8 cellular contexts compared by ENCODE assay signal in genomic region chr19:45097776-45098520, GRCh38. TPM values are rescaled to one million over a fixed set of nuclear protein-coding genes. Genes with fewer than 3 reads are reported as not detected.
A peak's percentile ranks its signal among the peaks of the same experiment; 100 is the strongest.
DNase-seq lines count a peak whose midpoint lies in the region; TF ChIP-seq lines count a peak whose summit lies in the region.

No MANE protein-coding gene starts in this region.

- intact Hi-C loops in lower leg skin (cut with DNase I; ENCODE audit: low total_unique reads): no loop called here

- no peaks in the 10 kb centered on the region for H3K27me3 ChIP-seq in MG63

- WGBS in lower leg skin, 2 donors: 59 to 63% methylated on average over 12 to 16 of the region's 16 CpGs
- 58% methylated on average over 16 of the region's 16 CpGs for WGBS in urinary bladder

- H3K36me3 ChIP-seq in MG63 (peaks cover 36% of the 10 kb centered on the region), urinary bladder (ENCODE audit: insufficient read depth) (no peaks in the 10 kb centered on the region)

- H3K27ac ChIP-seq in cingulate gyrus (ENCODE audit: low read depth, low read length) (peak overlapping the region; percentile 88), urinary bladder (ENCODE audit: low read depth) (peak overlapping the region; percentile 40)

- peak in 10 of 14 donors; percentile 38 to 87 (median 60) for DNase-seq in C1 segment of cervical spinal cord (lab: John Stamatoyannopoulos, UW)
- peak; percentile 94 for DNase-seq in MG63
- peak; percentile 61 to 94 for DNase-seq in lower leg skin (ENCODE audit: low spot score in 2 of 2)
- no peak for DNase-seq in cortex of kidney (lab: John Stamatoyannopoulos, UW)
- DNase-seq in NCI-H345 (lab: John Stamatoyannopoulos, UW): no peak
- no peak for DNase-seq in central memory CD4-positive, alpha-beta T cell

- H3K4me3 ChIP-seq in MG63 (no peak overlapping the region), lower leg skin (ENCODE audit: low read depth, poor library complexity, severe bottlenecking) (no peak overlapping the region), urinary bladder (ENCODE audit: low read depth, low read length) (no peak overlapping the region)

- TF ChIP-seq POLR2A in lower leg skin (IDR thresholded peaks at IDR 0.05): no peak

- TF ChIP-seq CTCF in lower leg skin (IDR thresholded peaks at IDR 0.05): no peak

- H3K9me3 ChIP-seq in MG63: no peaks in the 10 kb centered on the region

- H3K4me1 ChIP-seq in urinary bladder (ENCODE audit: insufficient read depth): no peaks in the 10 kb centered on the region

RNA-seq across cellular contexts. Expression of gene PPP1R37, which starts 5.0 kb away (rescaled TPM):
- 18.1 and 33.1 TPM in 2 replicates for total RNA-seq in MG63 (2014; rRNA removed; shearing (Covaris generic); ENCODE audit: low replicate concordance)
- total RNA-seq in lower leg skin (10 to 100 TPM; 37.4 to 55.2 (median 52.1) TPM), urinary bladder (16.8 TPM)
- polyA plus RNA-seq in urinary bladder: 31.6 TPM

RNA-seq across cellular contexts. Expression of gene GEMIN7, which starts 18.9 kb away (rescaled TPM):
- total RNA-seq in MG63 (2014; rRNA removed; shearing (Covaris generic); ENCODE audit: low replicate concordance): 28.2 and 73.6 TPM in 2 replicates
- total RNA-seq in lower leg skin (10 to 100 TPM; 11.8 to 24.9 (median 21.5) TPM), urinary bladder (10.4 TPM)
- 23.6 TPM for polyA plus RNA-seq in urinary bladder

RNA-seq across cellular contexts. Expression of gene ZNF296, which starts 21.7 kb away (rescaled TPM):
- not detected in 2 replicates for total RNA-seq in MG63 (2014; rRNA removed; shearing (Covaris generic); ENCODE audit: low replicate concordance)
- total RNA-seq in lower leg skin: 1 to 10 TPM; 2.4 to 7.8 (median 4.8) TPM
- total RNA-seq in urinary bladder: 0.42 TPM
- polyA plus RNA-seq in urinary bladder: 0.65 TPM

RNA-seq across cellular contexts. Expression of gene CLASRP, which starts 59.1 kb away (rescaled TPM):
- 22.7 and 25.1 TPM in 2 replicates for total RNA-seq in MG63 (2014; rRNA removed; shearing (Covaris generic); ENCODE audit: low replicate concordance)
- total RNA-seq in lower leg skin (100 to 1,000 TPM in 2 of 4 donors, 10 to 100 TPM in 2; 59.9 to 207 (median 128) TPM), urinary bladder (11.2 TPM)
- 45.6 TPM for polyA plus RNA-seq in urinary bladder

Comparison
In these comparisons a context has a peak if more than half of its experiments do, and no peak if none do; other contexts are left out.
1. DNase-seq: peak in C1 segment of cervical spinal cord (10 of 14), MG63 (single experiment) and lower leg skin (2 of 2); none in cortex of kidney (single experiment), NCI-H345 (single experiment) and central memory CD4-positive, alpha-beta T cell (single experiment).